Comparison of ENCODE assay signal across 14 cellular contexts in genomic region chr7:1096156-1097119, GRCh38. TPM values are rescaled to one million over a fixed set of nuclear protein-coding genes. Genes with fewer than 3 reads are reported as not detected.
DNase-seq lines count a peak whose midpoint lies in the region; ATAC-seq, FAIRE-seq and TF ChIP-seq lines count a peak whose summit lies in the region.
"Had no signal": no experiment of that assay in that cellular context is flagged by ENCODE, and none has a peak within 500 bp of the region (broad histone marks: within the 10 kb centered on the region; RNA-seq: fewer than 3 reads in every experiment).

No MANE protein-coding gene starts in this region.

- intact Hi-C loops in ascending aorta (cut with DNase I), result loop anchor here (5.0 kb wide), 1 partner anchor 54 kb away; the partner anchor contains the start of gene GPR146

- H2AFZ ChIP-seq in keratinocyte (ENCODE audit: control insufficient read depth, low read length), result no peak overlapping the region

- H3K27ac ChIP-seq in ascending aorta, result peak overlapping the region; percentile 67 to 69
- H3K27ac ChIP-seq in keratinocyte (ENCODE audit: control insufficient read depth, insufficient read depth, low read length), result no peak overlapping the region
- H3K27ac ChIP-seq: HL-60, SJCRH30 had no signal

- H3K9ac ChIP-seq in keratinocyte (ENCODE audit: control insufficient read depth, extremely low read depth, insufficient read depth, low read length), result no peak overlapping the region

- DNase-seq in G401 (ENCODE audit: low spot score), result peak; percentile 59
- no peak for DNase-seq in ascending aorta (ENCODE audit: low spot score in 2 of 2)
- no peak for DNase-seq in keratinocyte (ENCODE audit: low read depth, low spot score)
- peak; percentile 46 for DNase-seq in renal cortical epithelial cell (ENCODE audit: low read depth)
- no peak for DNase-seq in stimulated activated naive CD8-positive, alpha-beta T cell treated with anti-CD3 and anti-CD28 coated beads, Interleukin-15, amount 100 ng/mL, for 72 hours
- DNase-seq in stimulated activated naive CD8-positive, alpha-beta T cell treated with anti-CD3 and anti-CD28 coated beads, Interleukin-15, Interleukin-2, amounts not matched to agents 100 U/mL and 50 U/mL, for 24 hours, result no peak
- DNase-seq: activated T-cell treated with anti-CD3 and anti-CD28 coated beads, Interleukin-2, amount 50 U/mL, for 4 hours; NCI-H526; SJCRH30; stimulated activated CD4-positive, alpha-beta T cell treated with anti-CD3 and anti-CD28 coated beads, Interleukin-12 subunit alpha, Interleukin-12 subunit beta, amount 100 ng/mL, for 4 hours had no signal

- no peak overlapping the region for H3K4me3 Mint-ChIP-seq in stimulated activated naive CD8-positive, alpha-beta T cell treated with anti-CD3 and anti-CD28 coated beads, Interleukin-15, amount 100 ng/mL, for 72 hours
- H3K4me3 Mint-ChIP-seq: activated T-cell treated with anti-CD3 and anti-CD28 coated beads, Interleukin-2, amount 50 U/mL, for 4 hours; CD14-positive monocyte had no signal

- H3K27me3 ChIP-seq in ascending aorta, result no peaks in the 10 kb centered on the region
- no peaks in the 10 kb centered on the region for H3K27me3 ChIP-seq in keratinocyte (ENCODE audit: control insufficient read depth, extremely low read depth, insufficient read depth, low read length)
- H3K27me3 ChIP-seq: SJCRH30 had no signal

- H3K36me3 ChIP-seq in ascending aorta (peaks cover 17 to 21% of the 10 kb centered on the region in 2 donors), keratinocyte (ENCODE audit: control insufficient read depth in 2 of 2, extremely low read depth in 1 of 2, insufficient read depth in 2 of 2, low read length in 2 of 2) (peaks cover 3 to 12% of the 10 kb centered on the region in 2 experiments)
- H3K36me3 ChIP-seq: SJCRH30 had no signal

- TF ChIP-seq CTCF in ascending aorta (IDR thresholded peaks at IDR 0.05) (peak in 1 of 3 experiments; percentile 8), keratinocyte (optimal IDR thresholded peaks at IDR 0.05 in 1 of 3, IDR thresholded peaks at IDR 0.05 in 1 of 3, conservative IDR thresholded peaks at IDR 0.05 in 1 of 3; ENCODE audit: extremely low read depth in 1 of 3, insufficient read depth in 2 of 3, low read length in 3 of 3) (no peak)

- H3K9me1 ChIP-seq in keratinocyte (ENCODE audit: control insufficient read depth, extremely low read depth, insufficient read depth, low read length), result no peaks in the 10 kb centered on the region

- H3K4me1 Mint-ChIP-seq in stimulated activated naive CD8-positive, alpha-beta T cell treated with anti-CD3 and anti-CD28 coated beads, Interleukin-15, amount 100 ng/mL, for 72 hours, result peaks cover 4% of the 10 kb centered on the region

- H3K27ac Mint-ChIP-seq in stimulated activated naive CD8-positive, alpha-beta T cell treated with anti-CD3 and anti-CD28 coated beads, Interleukin-15, amount 100 ng/mL, for 72 hours, result no peak overlapping the region

- peaks cover 14% of the 10 kb centered on the region for H3K79me2 ChIP-seq in keratinocyte (ENCODE audit: control insufficient read depth, insufficient read depth, low read length)

- no peak for FAIRE-seq in keratinocyte (lab: Jason Lieb, UNC)

- H3K4me3 ChIP-seq in ascending aorta (peak overlapping the region; percentile 36 to 59), keratinocyte (ENCODE audit: control insufficient read depth in 2 of 3, extremely low read depth in 1 of 3, insufficient read depth in 2 of 3, low read depth in 1 of 3, low read length in 3 of 3) (peak overlapping the region in 1 of 3 experiments; percentile 1)
- H3K4me3 ChIP-seq: SJCRH30 had no signal

- peak overlapping the region; percentile 22 for H3K4me2 ChIP-seq in keratinocyte (ENCODE audit: control insufficient read depth, extremely low read depth, insufficient read depth, low read depth, low read length)

- H3K9me3 ChIP-seq in ascending aorta, result no peaks in the 10 kb centered on the region
- no peaks in the 10 kb centered on the region for H3K9me3 ChIP-seq in keratinocyte (ENCODE audit: control insufficient read depth, low read depth, low read length)
- H3K9me3 ChIP-seq: SJCRH30 had no signal

- ATAC-seq in stimulated activated naive CD8-positive, alpha-beta T cell treated with anti-CD3 and anti-CD28 coated beads, Interleukin-15, amount 100 ng/mL, for 72 hours, result no peak
- no peak for ATAC-seq in stimulated activated naive CD8-positive, alpha-beta T cell treated with anti-CD3 and anti-CD28 coated beads, Interleukin-15, Interleukin-2, amounts not matched to agents 100 U/mL and 50 U/mL, for 24 hours
- no peak for ATAC-seq in HG02885 (IDR thresholded peaks at IDR 0.05; ENCODE audit: poor library complexity, unreplicated experiment)
- no peak for ATAC-seq in GM21515 (IDR thresholded peaks at IDR 0.05; ENCODE audit: unreplicated experiment)
- ATAC-seq: activated T-cell treated with anti-CD3 and anti-CD28 coated beads, Interleukin-2, amount 50 U/mL, for 4 hours had no signal

- in situ Hi-C loops in G401 (cut with HindIII; ENCODE audit: low sequenced_read_pairs), result no loop called here

- peaks cover 0 to 7% of the 10 kb centered on the region in 2 donors for H3K9me3 Mint-ChIP-seq in stimulated activated naive CD8-positive, alpha-beta T cell treated with anti-CD3 and anti-CD28 coated beads, Interleukin-15, amount 100 ng/mL, for 72 hours
- H3K9me3 Mint-ChIP-seq: activated T-cell treated with anti-CD3 and anti-CD28 coated beads, Interleukin-2, amount 50 U/mL, for 4 hours had no signal

- H3K4me1 ChIP-seq in ascending aorta (peaks cover 5 to 18% of the 10 kb centered on the region in 2 donors), keratinocyte (ENCODE audit: control insufficient read depth, extremely low read depth, insufficient read depth, low read length) (peaks cover 14% of the 10 kb centered on the region)

- H4K20me1 ChIP-seq in keratinocyte (ENCODE audit: control insufficient read depth, extremely low read depth, insufficient read depth, low read length), result peaks cover 12% of the 10 kb centered on the region

- H3K27me3 Mint-ChIP-seq in stimulated activated naive CD8-positive, alpha-beta T cell treated with anti-CD3 and anti-CD28 coated beads, Interleukin-15, amount 100 ng/mL, for 72 hours, result no peaks in the 10 kb centered on the region

- dilution Hi-C loops in keratinocyte (cut with MboI; ENCODE audit: extremely low pct_ligation_motif_present, low sequenced_read_pairs), result no loop called here

RNA-seq across cellular contexts. Expression of gene GPER1, which starts 8.5 kb away (rescaled TPM):
- 1.4 and 3.5 TPM in 2 replicates for total RNA-seq in G401 (2014; rRNA removed; shearing (Covaris generic))
- total RNA-seq in ascending aorta (11.3 TPM), renal cortical epithelial cell (0.52 and 1.6 TPM in 2 replicates)
- polyA plus RNA-seq in keratinocyte, result 0.05 to 0.21 TPM (median 0.08 TPM) in 3 replicates
- polyA plus RNA-seq in keratinocyte (2011; ENCODE audit: low read depth), result not detected
- polyA plus RNA-seq in keratinocyte (2011; cell fraction: cytosol; rRNA removed), result 0.04 and 0.12 TPM in 2 replicates
- polyA plus RNA-seq in keratinocyte (2011; cell fraction: nucleus; rRNA removed), result 0.09 and 0.13 TPM in 2 replicates
- 0.10 and 0.39 TPM in 2 replicates for polyA plus RNA-seq in keratinocyte (2012; ENCODE audit: low replicate concordance)
- not detected in 3 replicates for polyA minus RNA-seq in keratinocyte
- polyA minus RNA-seq in keratinocyte (2011; cell fraction: cytosol; rRNA and poly(A)+ RNA removed), result not detected
- polyA minus RNA-seq in keratinocyte (2011; cell fraction: nucleus; rRNA and poly(A)+ RNA removed), result not detected in 2 replicates
- total RNA-seq: SJCRH30 had no signal

RNA-seq across cellular contexts. Expression of gene GPR146, which starts 52.1 kb away (rescaled TPM):
- total RNA-seq in G401 (2014; rRNA removed; shearing (Covaris generic)), result 1.2 TPM in 1 of 2 replicates, not detected in the other
- total RNA-seq in ascending aorta (224 TPM), renal cortical epithelial cell (3.0 and 3.6 TPM in 2 replicates)
- 0.13 to 0.24 TPM (median 0.15 TPM) in 3 replicates for polyA plus RNA-seq in keratinocyte
- polyA plus RNA-seq in keratinocyte (2011; ENCODE audit: low read depth), result 0.14 TPM
- 0.10 TPM in 1 of 2 replicates, not detected in the other for polyA plus RNA-seq in keratinocyte (2011; cell fraction: cytosol; rRNA removed)
- 0.16 and 0.23 TPM in 2 replicates for polyA plus RNA-seq in keratinocyte (2011; cell fraction: nucleus; rRNA removed)
- 0.23 TPM in 1 of 2 replicates, not detected in the other for polyA plus RNA-seq in keratinocyte (2012; ENCODE audit: low replicate concordance)
- 0.20 TPM in 1 of 3 replicates, not detected in the others for polyA minus RNA-seq in keratinocyte
- not detected for polyA minus RNA-seq in keratinocyte (2011; cell fraction: cytosol; rRNA and poly(A)+ RNA removed)
- not detected in 2 replicates for polyA minus RNA-seq in keratinocyte (2011; cell fraction: nucleus; rRNA and poly(A)+ RNA removed)

Comparison
In these comparisons a context has a peak if more than half of its experiments do, and no peak if none do; other contexts are left out.
1. DNase-seq: peak in G401 (single experiment) and renal cortical epithelial cell (single experiment); none in ascending aorta (0 of 2), keratinocyte (single experiment), stimulated activated naive CD8-positive, alpha-beta T cell treated with anti-CD3 and anti-CD28 coated beads, Interleukin-15, amount 100 ng/mL, for 72 hours (0 of 2) and stimulated activated naive CD8-positive, alpha-beta T cell treated with anti-CD3 and anti-CD28 coated beads, Interleukin-15, Interleukin-2, amounts not matched to agents 100 U/mL and 50 U/mL, for 24 hours (single experiment).
2. RNA of gene GPR146, which starts 52.1 kb away (total RNA-seq): 224 TPM in ascending aorta (single experiment); 3.0 to 3.6 TPM in renal cortical epithelial cell and 1.2 TPM in G401; every median in the first group is over 10 times any median in the second.